Comparison of ENCODE assay signal across 1 cellular context in genomic region chr1:42963378-42964005, GRCh38.
A peak's percentile ranks its signal among the peaks of the same experiment; 100 is the strongest.
TF ChIP-seq lines count a peak whose summit lies in the region.

No MANE protein-coding gene starts in this region.

TF ChIP-seq in K562, 482 proteins besides CTCF, POLR2A, EP300 and RAD21 (continued from another document and continues in another):
- TF ChIP-seq ZNF592 (IDR thresholded peaks at IDR 0.05) (peak; percentile 56), XRCC3 (IDR thresholded peaks at IDR 0.05) (no peak), CREB1 (IDR thresholded peaks at IDR 0.05) (peak; percentile 93), CREB1 (CRISPR knock-in tag; IDR thresholded peaks at IDR 0.05) (peak; percentile 84; the same call in 1 of the 2 replicates), SPI1 (IDR thresholded peaks at IDR 0.05; ENCODE audit: borderline replicate concordance, low read depth, low read length) (no peak), EP400 (IDR thresholded peaks at IDR 0.05) (peak; percentile 66; the same call in 1 of the 2 replicates), PML (IDR thresholded peaks at IDR 0.05; ENCODE audit: low read length) (peak; percentile 97), TSC22D4 (tag; IDR thresholded peaks at IDR 0.05) (no peak), SMARCA4 (IDR thresholded peaks at IDR 0.05) (peak; percentile 97), SMAD1 (IDR thresholded peaks at IDR 0.05; ENCODE audit: low read depth, low read length, partially characterized antibody) (peak; percentile 94), PTRF (tag; IDR thresholded peaks at IDR 0.05) (no peak), ZMIZ1 (IDR thresholded peaks at IDR 0.05; ENCODE audit: low read depth in 2 of 2, low read length in 2 of 2) (peak in 1 of 2 experiments; percentile 99; a peak in 2 of 4 replicates), ZNF175 (CRISPR knock-in tag; IDR thresholded peaks at IDR 0.05; ENCODE audit: low read depth) (peak; percentile 82), CEBPG (CRISPR knock-in tag; IDR thresholded peaks at IDR 0.05) (peak; percentile 80; the same call in 1 of the 2 replicates), CEBPG (tag; conservative IDR thresholded peaks at IDR 0.05 in 1 of 2, IDR thresholded peaks at IDR 0.05 in 1 of 2) (peak in 1 of 2 experiments; percentile 41; a peak in 1 of 4 replicates), SIRT6 (IDR thresholded peaks at IDR 0.05; ENCODE audit: low read depth, low read length) (no peak), HMG20B (CRISPR knock-in tag; IDR thresholded peaks at IDR 0.05) (no peak), GATAD2B (IDR thresholded peaks at IDR 0.05; ENCODE audit: borderline replicate concordance) (peak; percentile 78; the same call in 1 of the 2 replicates), NFE2L1 (tag; IDR thresholded peaks at IDR 0.05; ENCODE audit: borderline replicate concordance, low read depth) (peak; percentile 21; the same call in 1 of the 2 replicates), NKRF (IDR thresholded peaks at IDR 0.05; ENCODE audit: borderline replicate concordance) (peak; percentile 88), CXXC5 (CRISPR knock-in tag; IDR thresholded peaks at IDR 0.05) (peak; percentile 58), SMARCE1 (IDR thresholded peaks at IDR 0.05) (peak; percentile 97), JUND (IDR thresholded peaks at IDR 0.05; ENCODE audit: borderline replicate concordance, low read depth, low read length) (peak; percentile 95), JUND (tag; IDR thresholded peaks at IDR 0.05; ENCODE audit: borderline replicate concordance, low read depth, low read length) (peak; percentile 89; the same call in 1 of the 3 replicates), SMAD4 (CRISPR knock-in tag; conservative IDR thresholded peaks at IDR 0.05) (peak; percentile 82), ZNF23 (CRISPR knock-in tag; IDR thresholded peaks at IDR 0.05) (no peak), TBL1XR1 (IDR thresholded peaks at IDR 0.05; ENCODE audit: low read length in 2 of 2) (peak; percentile 97 to 98), STAT5A (IDR thresholded peaks at IDR 0.05; ENCODE audit: borderline replicate concordance, low read length) (peak; percentile 97)
- TF ChIP-seq, protein P1, sequence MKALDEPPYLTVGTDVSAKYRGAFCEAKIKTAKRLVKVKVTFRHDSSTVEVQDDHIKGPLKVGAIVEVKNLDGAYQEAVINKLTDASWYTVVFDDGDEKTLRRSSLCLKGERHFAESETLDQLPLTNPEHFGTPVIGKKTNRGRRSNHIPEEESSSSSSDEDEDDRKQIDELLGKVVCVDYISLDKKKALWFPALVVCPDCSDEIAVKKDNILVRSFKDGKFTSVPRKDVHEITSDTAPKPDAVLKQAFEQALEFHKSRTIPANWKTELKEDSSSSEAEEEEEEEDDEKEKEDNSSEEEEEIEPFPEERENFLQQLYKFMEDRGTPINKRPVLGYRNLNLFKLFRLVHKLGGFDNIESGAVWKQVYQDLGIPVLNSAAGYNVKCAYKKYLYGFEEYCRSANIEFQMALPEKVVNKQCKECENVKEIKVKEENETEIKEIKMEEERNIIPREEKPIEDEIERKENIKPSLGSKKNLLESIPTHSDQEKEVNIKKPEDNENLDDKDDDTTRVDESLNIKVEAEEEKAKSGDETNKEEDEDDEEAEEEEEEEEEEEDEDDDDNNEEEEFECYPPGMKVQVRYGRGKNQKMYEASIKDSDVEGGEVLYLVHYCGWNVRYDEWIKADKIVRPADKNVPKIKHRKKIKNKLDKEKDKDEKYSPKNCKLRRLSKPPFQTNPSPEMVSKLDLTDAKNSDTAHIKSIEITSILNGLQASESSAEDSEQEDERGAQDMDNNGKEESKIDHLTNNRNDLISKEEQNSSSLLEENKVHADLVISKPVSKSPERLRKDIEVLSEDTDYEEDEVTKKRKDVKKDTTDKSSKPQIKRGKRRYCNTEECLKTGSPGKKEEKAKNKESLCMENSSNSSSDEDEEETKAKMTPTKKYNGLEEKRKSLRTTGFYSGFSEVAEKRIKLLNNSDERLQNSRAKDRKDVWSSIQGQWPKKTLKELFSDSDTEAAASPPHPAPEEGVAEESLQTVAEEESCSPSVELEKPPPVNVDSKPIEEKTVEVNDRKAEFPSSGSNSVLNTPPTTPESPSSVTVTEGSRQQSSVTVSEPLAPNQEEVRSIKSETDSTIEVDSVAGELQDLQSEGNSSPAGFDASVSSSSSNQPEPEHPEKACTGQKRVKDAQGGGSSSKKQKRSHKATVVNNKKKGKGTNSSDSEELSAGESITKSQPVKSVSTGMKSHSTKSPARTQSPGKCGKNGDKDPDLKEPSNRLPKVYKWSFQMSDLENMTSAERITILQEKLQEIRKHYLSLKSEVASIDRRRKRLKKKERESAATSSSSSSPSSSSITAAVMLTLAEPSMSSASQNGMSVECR (CRISPR knock-in tag; IDR thresholded peaks at IDR 0.05): peak; percentile 74; the same call in 1 of the 2 replicates
- TF ChIP-seq, protein P2, sequence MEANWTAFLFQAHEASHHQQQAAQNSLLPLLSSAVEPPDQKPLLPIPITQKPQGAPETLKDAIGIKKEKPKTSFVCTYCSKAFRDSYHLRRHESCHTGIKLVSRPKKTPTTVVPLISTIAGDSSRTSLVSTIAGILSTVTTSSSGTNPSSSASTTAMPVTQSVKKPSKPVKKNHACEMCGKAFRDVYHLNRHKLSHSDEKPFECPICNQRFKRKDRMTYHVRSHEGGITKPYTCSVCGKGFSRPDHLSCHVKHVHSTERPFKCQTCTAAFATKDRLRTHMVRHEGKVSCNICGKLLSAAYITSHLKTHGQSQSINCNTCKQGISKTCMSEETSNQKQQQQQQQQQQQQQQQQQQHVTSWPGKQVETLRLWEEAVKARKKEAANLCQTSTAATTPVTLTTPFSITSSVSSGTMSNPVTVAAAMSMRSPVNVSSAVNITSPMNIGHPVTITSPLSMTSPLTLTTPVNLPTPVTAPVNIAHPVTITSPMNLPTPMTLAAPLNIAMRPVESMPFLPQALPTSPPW (CRISPR knock-in tag; IDR thresholded peaks at IDR 0.05): peak; percentile 86
- TF ChIP-seq, protein P3, sequence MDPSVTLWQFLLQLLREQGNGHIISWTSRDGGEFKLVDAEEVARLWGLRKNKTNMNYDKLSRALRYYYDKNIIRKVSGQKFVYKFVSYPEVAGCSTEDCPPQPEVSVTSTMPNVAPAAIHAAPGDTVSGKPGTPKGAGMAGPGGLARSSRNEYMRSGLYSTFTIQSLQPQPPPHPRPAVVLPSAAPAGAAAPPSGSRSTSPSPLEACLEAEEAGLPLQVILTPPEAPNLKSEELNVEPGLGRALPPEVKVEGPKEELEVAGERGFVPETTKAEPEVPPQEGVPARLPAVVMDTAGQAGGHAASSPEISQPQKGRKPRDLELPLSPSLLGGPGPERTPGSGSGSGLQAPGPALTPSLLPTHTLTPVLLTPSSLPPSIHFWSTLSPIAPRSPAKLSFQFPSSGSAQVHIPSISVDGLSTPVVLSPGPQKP (CRISPR knock-in tag; IDR thresholded peaks at IDR 0.05): no peak
- TF ChIP-seq, protein P4, sequence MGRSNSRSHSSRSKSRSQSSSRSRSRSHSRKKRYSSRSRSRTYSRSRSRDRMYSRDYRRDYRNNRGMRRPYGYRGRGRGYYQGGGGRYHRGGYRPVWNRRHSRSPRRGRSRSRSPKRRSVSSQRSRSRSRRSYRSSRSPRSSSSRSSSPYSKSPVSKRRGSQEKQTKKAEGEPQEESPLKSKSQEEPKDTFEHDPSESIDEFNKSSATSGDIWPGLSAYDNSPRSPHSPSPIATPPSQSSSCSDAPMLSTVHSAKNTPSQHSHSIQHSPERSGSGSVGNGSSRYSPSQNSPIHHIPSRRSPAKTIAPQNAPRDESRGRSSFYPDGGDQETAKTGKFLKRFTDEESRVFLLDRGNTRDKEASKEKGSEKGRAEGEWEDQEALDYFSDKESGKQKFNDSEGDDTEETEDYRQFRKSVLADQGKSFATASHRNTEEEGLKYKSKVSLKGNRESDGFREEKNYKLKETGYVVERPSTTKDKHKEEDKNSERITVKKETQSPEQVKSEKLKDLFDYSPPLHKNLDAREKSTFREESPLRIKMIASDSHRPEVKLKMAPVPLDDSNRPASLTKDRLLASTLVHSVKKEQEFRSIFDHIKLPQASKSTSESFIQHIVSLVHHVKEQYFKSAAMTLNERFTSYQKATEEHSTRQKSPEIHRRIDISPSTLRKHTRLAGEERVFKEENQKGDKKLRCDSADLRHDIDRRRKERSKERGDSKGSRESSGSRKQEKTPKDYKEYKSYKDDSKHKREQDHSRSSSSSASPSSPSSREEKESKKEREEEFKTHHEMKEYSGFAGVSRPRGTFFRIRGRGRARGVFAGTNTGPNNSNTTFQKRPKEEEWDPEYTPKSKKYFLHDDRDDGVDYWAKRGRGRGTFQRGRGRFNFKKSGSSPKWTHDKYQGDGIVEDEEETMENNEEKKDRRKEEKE (IDR thresholded peaks at IDR 0.05; ENCODE audit: borderline replicate concordance in 1 of 2, control insufficient read depth in 1 of 2, low read depth in 2 of 2, low read length in 1 of 2): 0 out of 4 replicates have a peak, but pooled peaks of 1 of the 2 experiments have one; percentile 34
- TF ChIP-seq, protein P5, sequence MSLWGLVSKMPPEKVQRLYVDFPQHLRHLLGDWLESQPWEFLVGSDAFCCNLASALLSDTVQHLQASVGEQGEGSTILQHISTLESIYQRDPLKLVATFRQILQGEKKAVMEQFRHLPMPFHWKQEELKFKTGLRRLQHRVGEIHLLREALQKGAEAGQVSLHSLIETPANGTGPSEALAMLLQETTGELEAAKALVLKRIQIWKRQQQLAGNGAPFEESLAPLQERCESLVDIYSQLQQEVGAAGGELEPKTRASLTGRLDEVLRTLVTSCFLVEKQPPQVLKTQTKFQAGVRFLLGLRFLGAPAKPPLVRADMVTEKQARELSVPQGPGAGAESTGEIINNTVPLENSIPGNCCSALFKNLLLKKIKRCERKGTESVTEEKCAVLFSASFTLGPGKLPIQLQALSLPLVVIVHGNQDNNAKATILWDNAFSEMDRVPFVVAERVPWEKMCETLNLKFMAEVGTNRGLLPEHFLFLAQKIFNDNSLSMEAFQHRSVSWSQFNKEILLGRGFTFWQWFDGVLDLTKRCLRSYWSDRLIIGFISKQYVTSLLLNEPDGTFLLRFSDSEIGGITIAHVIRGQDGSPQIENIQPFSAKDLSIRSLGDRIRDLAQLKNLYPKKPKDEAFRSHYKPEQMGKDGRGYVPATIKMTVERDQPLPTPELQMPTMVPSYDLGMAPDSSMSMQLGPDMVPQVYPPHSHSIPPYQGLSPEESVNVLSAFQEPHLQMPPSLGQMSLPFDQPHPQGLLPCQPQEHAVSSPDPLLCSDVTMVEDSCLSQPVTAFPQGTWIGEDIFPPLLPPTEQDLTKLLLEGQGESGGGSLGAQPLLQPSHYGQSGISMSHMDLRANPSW (CRISPR knock-in tag; IDR thresholded peaks at IDR 0.05): peak; percentile 16; the same call in 1 of the 2 replicates
